Comparison of ENCODE assay signal across 11 cellular contexts in the genomic region with DNA sequence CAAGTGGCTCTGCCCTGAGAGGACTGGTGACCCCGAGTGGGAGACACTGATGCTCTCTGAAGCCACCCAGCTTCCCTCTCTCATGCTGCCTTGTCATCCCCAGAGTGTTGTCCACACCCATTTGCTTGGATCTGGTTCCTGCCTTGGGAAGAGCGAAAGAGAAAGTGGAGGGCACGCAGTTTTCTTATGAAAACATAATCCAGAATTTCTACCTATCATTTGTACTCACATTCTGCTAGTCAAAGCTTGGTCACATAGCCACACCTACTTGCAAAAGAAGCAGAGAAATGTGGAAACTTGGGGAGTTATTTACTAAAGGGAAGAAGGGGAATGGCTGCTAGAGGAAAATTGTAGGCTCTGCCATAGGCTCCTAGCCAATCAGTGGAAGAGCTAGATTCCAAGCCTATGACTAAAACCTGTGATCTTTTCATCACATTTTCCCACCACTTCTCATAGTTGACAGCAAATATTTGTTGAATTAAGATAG.
DNase-seq lines count a peak whose midpoint lies in the region; ATAC-seq and TF ChIP-seq lines count a peak whose summit lies in the region.
"Had no signal": no experiment of that assay in that cellular context is flagged by ENCODE, and none has a peak within 500 bp of the region (broad histone marks: within the 10 kb centered on the region; RNA-seq: fewer than 3 reads in every experiment).

No MANE protein-coding gene starts in this region.

- peaks cover 5% of the 10 kb centered on the region for H3K9me3 Mint-ChIP-seq in mesothelial cell of epicardium
- H3K9me3 Mint-ChIP-seq: activated T-helper 17 cell treated with anti-CD3 and anti-CD28 coated beads, Interleukin-2, amount 50 U/mL, for 72 hours had no signal

- WGBS in aorta, 2 donors: 38 to 62% methylated on average over 3 of the region's 3 CpGs

- peaks cover 51% of the 10 kb centered on the region for H3K4me1 Mint-ChIP-seq in mesothelial cell of epicardium

- intact Hi-C loops in Right ventricle myocardium superior (cut with DNase I) (no loop called here), aorta (cut with DNase I) (loop anchor here in 1 of 2 donors (5.0 kb wide), 1 partner anchor 46 kb away; no protein-coding TSS in a partner anchor)

- peaks cover 0 to 13% of the 10 kb centered on the region in 2 donors for H3K4me1 ChIP-seq in right atrium auricular region
- peaks cover 4 to 6% of the 10 kb centered on the region in 2 donors for H3K4me1 ChIP-seq in aorta (ENCODE audit: control insufficient read depth in 1 of 2, insufficient read depth in 2 of 2, low read length in 2 of 2)

- TF ChIP-seq CTCF in right atrium auricular region (IDR thresholded peaks at IDR 0.05) (no peak), mesothelial cell of epicardium (IDR thresholded peaks at IDR 0.05; ENCODE audit: unreplicated experiment) (no peak)

- no peaks in the 10 kb centered on the region for H3K27me3 Mint-ChIP-seq in mesothelial cell of epicardium (ENCODE audit: low read depth)
- H3K27me3 Mint-ChIP-seq: activated T-helper 17 cell treated with anti-CD3 and anti-CD28 coated beads, Interleukin-2, amount 50 U/mL, for 72 hours had no signal

- H3K4me3 Mint-ChIP-seq in mesothelial cell of epicardium: no peak overlapping the region
- H3K4me3 Mint-ChIP-seq: activated T-helper 17 cell treated with anti-CD3 and anti-CD28 coated beads, Interleukin-2, amount 50 U/mL, for 72 hours had no signal

- H3K4me3 ChIP-seq in right atrium auricular region (no peak overlapping the region), aorta (ENCODE audit: low read length in 2 of 2) (no peak overlapping the region)

- H3K36me3 ChIP-seq in right atrium auricular region (no peaks in the 10 kb centered on the region), aorta (ENCODE audit: control insufficient read depth in 1 of 2, insufficient read depth in 2 of 2, low read length in 1 of 2) (no peaks in the 10 kb centered on the region)

- peak overlapping the region; percentile 95 for H3K27ac Mint-ChIP-seq in mesothelial cell of epicardium
- H3K27ac Mint-ChIP-seq: activated T-helper 17 cell treated with anti-CD3 and anti-CD28 coated beads, Interleukin-2, amount 50 U/mL, for 72 hours had no signal

- H3K36me3 Mint-ChIP-seq in mesothelial cell of epicardium: no peaks in the 10 kb centered on the region

- H3K27me3 ChIP-seq in right atrium auricular region: no peaks in the 10 kb centered on the region
- no peaks in the 10 kb centered on the region for H3K27me3 ChIP-seq in aorta (ENCODE audit: control insufficient read depth in 1 of 2, insufficient read depth in 2 of 2, low read length in 1 of 2)

- DNase-seq in Right ventricle myocardium superior: no peak
- no peak for DNase-seq in right atrium auricular region (ENCODE audit: low spot score)
- peak; percentile 41 for DNase-seq in dermis blood vessel endothelial cell
- DNase-seq in mesothelial cell of epicardium (ENCODE audit: low spot score in 2 of 2, unreplicated experiment in 2 of 2): no peak
- peak in 1 of 2 donors; percentile 51 for DNase-seq in aorta
- DNase-seq in D341Med (ENCODE audit: low spot score): no peak
- no peak for DNase-seq in GM19240 (ENCODE audit: insufficient read length, low spot score)
- DNase-seq: AML-193, NCI-H2081 treated with DMSO at 0.1 percent for 48 hours had no signal

- peak; percentile 68 for ATAC-seq in Right ventricle myocardium superior (ENCODE audit: poor library complexity)
- peak; percentile 64 for ATAC-seq in aorta (ENCODE audit: low FRiP score)
- ATAC-seq in GM19452 (IDR thresholded peaks at IDR 0.05; ENCODE audit: unreplicated experiment): no peak
- ATAC-seq: activated T-helper 17 cell treated with anti-CD3 and anti-CD28 coated beads, Interleukin-2, amount 50 U/mL, for 72 hours had no signal

- H3K27ac ChIP-seq in right atrium auricular region (peak overlapping the region in 1 of 2 donors; percentile 49), aorta (ENCODE audit: low read depth in 1 of 2, low read length in 2 of 2) (peak overlapping the region in 1 of 2 donors; percentile 17)

- H3K9me3 ChIP-seq in right atrium auricular region (no peaks in the 10 kb centered on the region), aorta (ENCODE audit: control insufficient read depth, low read length) (no peaks in the 10 kb centered on the region)
